ENCODE assay signal across 11 cellular contexts in genomic region chrX:132737743-132738142, GRCh38.
A peak's percentile ranks its signal among the peaks of the same experiment; 100 is the strongest.
DNase-seq lines count a peak whose midpoint lies in the region; ATAC-seq, FAIRE-seq and TF ChIP-seq lines count a peak whose summit lies in the region.
"Had no signal": no experiment of that assay in that cellular context is flagged by ENCODE, and none has a peak within 500 bp of the region (broad histone marks: within the 10 kb centered on the region; RNA-seq: fewer than 3 reads in every experiment).

No MANE protein-coding gene starts in this region.

- no peaks in the 10 kb centered on the region for H3K27me3 ChIP-seq in PC-3 (ENCODE audit: low read length)
- H3K27me3 ChIP-seq in pancreas = no peaks in the 10 kb centered on the region
- H3K27me3 ChIP-seq: vagina had no signal

- no peak for FAIRE-seq in pancreas (lab: Jason Lieb, UNC)

- no peaks in the 10 kb centered on the region for H4K20me1 ChIP-seq in PC-3 (ENCODE audit: low read length)

- peak overlapping the region; percentile 35; the same call in 1 of the 2 replicates for H3K4me2 ChIP-seq in PC-3 (ENCODE audit: low read length)
- H3K4me2 ChIP-seq: BLaER1 had no signal

- H3K27me3 Mint-ChIP-seq in Calu3 (ENCODE audit: unreplicated experiment) = no peaks in the 10 kb centered on the region

- H3K4me1 ChIP-seq in PC-3 (ENCODE audit: insufficient read depth, low read length) (peaks cover 30% of the 10 kb centered on the region), pancreas (no peaks in the 10 kb centered on the region)
- H3K4me1 ChIP-seq: BLaER1, heart left ventricle, vagina had no signal

- POLR2A ChIA-PET in PC-3 (lab: Charles Lee; ENCODE audit: unreplicated experiment) = interaction anchor here (0.7 kb wide), 1 partner anchor 63 kb away, joined by 3 read pairs; no protein-coding TSS in a partner anchor

- WGBS in pancreas, 2 donors = 46 to 58% methylated on average over 5 of the region's 5 CpGs

- H3K4me3 Mint-ChIP-seq in Calu3 (ENCODE audit: low read depth, unreplicated experiment) = no peak overlapping the region

- DNase-seq in Calu3 (peak; percentile 30), PC-3 (peak; percentile 74), activated gamma-delta T cell treated with Interleukin-2 at 50 U/mL for 16 hours (peak; percentile 27), pancreas (peak in 1 of 6 donors; percentile 17), NCI-H1694 (lab: John Stamatoyannopoulos, UW) (no peak), D341Med (ENCODE audit: low spot score) (no peak), occipital lobe (lab: John Stamatoyannopoulos, UW) (no peak)

- H3K79me2 ChIP-seq in PC-3 (ENCODE audit: low read length) = no peaks in the 10 kb centered on the region

- H3K9me3 Mint-ChIP-seq in Calu3 (ENCODE audit: low read depth, unreplicated experiment) = no peaks in the 10 kb centered on the region

- H3K27ac Mint-ChIP-seq in Calu3 (ENCODE audit: unreplicated experiment) = no peak overlapping the region

- peaks cover 13% of the 10 kb centered on the region for H3K4me1 Mint-ChIP-seq in Calu3 (ENCODE audit: low read depth, unreplicated experiment)

- H3F3A ChIP-seq in PC-3 (ENCODE audit: low read length, unreplicated experiment) = no peaks in the 10 kb centered on the region

- CTCF ChIA-PET in Calu3 (lab: Charles Lee) (interaction anchor here (0.6 to 1.4 kb wide), 3 partner anchors 13 to 230 kb away, joined by 3 to 7 read pairs (median 4); no protein-coding TSS in a partner anchor), PC-3 (lab: Charles Lee) (interaction anchor here (0.9 kb wide), 1 partner anchor 237 kb away, joined by 3 read pairs; no protein-coding TSS in a partner anchor)

- no TSS peak for BruUV-seq in Calu3 (replicated peaks; lab: Mats Ljungman, UMichigan)
- no TSS peak for BruUV-seq in PC-3 (replicated peaks; lab: Mats Ljungman, UMichigan)

- peak overlapping the region; percentile 11; the same call in 1 of the 2 replicates for H2AFZ ChIP-seq in PC-3 (ENCODE audit: low read length)

- peak; percentile 75 for ATAC-seq in PC-3
- ATAC-seq in pancreas = peak in 3 of 4 donors; percentile 24 to 27 (median 26)
- ATAC-seq in HG02885 (IDR thresholded peaks at IDR 0.05; ENCODE audit: poor library complexity, unreplicated experiment) = no peak
- ATAC-seq: heart left ventricle had no signal

- H3K9ac ChIP-seq in PC-3 (ENCODE audit: low read length) = 0 out of 2 replicates have a peak overlapping the region, but pooled peaks have one; percentile 15
- H3K9ac ChIP-seq: BLaER1 had no signal

- no peaks in the 10 kb centered on the region for H3K9me3 ChIP-seq in PC-3 (ENCODE audit: low read length)
- no peaks in the 10 kb centered on the region for H3K9me3 ChIP-seq in pancreas
- H3K9me3 ChIP-seq: BLaER1, heart left ventricle, vagina had no signal

- H3K36me3 Mint-ChIP-seq in Calu3 (ENCODE audit: insufficient read depth, unreplicated experiment) = no peaks in the 10 kb centered on the region

- H3K27ac ChIP-seq in PC-3 (ENCODE audit: low read length) (peak overlapping the region; percentile 62), pancreas (no peak overlapping the region)
- H3K27ac ChIP-seq: BLaER1, heart left ventricle, vagina had no signal

- intact Hi-C loops in Calu3 (cut with micrococcal nuclease; ENCODE audit: unreplicated experiment) = loop anchor here (5.0 kb wide), 1 partner anchor 120 kb away; no protein-coding TSS in a partner anchor
- intact Hi-C loops in PC-3 (cut with micrococcal nuclease) = no loop called here
- intact Hi-C loops in pancreas (cut with DNase I) = no loop called here

- H3K36me3 ChIP-seq in PC-3 (ENCODE audit: low read depth, low read length) (no peaks in the 10 kb centered on the region), pancreas (no peaks in the 10 kb centered on the region)
- H3K36me3 ChIP-seq: BLaER1, heart left ventricle, vagina had no signal

- H3K4me3 ChIP-seq in PC-3 (ENCODE audit: low read length) (no peak overlapping the region), pancreas (no peak overlapping the region)
- H3K4me3 ChIP-seq: BLaER1, heart left ventricle, vagina had no signal

- TF ChIP-seq CTCF in Calu3 (IDR thresholded peaks at IDR 0.05; ENCODE audit: unreplicated experiment) (no peak), PC-3 (conservative IDR thresholded peaks at IDR 0.05; ENCODE audit: low read depth, low read length) (no peak), pancreas (IDR thresholded peaks at IDR 0.05) (no peak)

- no peaks in the 10 kb centered on the region for H3K9me2 ChIP-seq in PC-3 (replicated peaks; ENCODE audit: low read length)

Comparison
In these comparisons a context has a peak if more than half of its experiments do, and no peak if none do; other contexts are left out.
1. DNase-seq: peak in Calu3 (single experiment), PC-3 (single experiment) and activated gamma-delta T cell treated with Interleukin-2 at 50 U/mL for 16 hours (single experiment); none in NCI-H1694 (single experiment), D341Med (single experiment) and occipital lobe (single experiment).